13 cellular contexts compared by ENCODE assay signal in the genomic region with DNA sequence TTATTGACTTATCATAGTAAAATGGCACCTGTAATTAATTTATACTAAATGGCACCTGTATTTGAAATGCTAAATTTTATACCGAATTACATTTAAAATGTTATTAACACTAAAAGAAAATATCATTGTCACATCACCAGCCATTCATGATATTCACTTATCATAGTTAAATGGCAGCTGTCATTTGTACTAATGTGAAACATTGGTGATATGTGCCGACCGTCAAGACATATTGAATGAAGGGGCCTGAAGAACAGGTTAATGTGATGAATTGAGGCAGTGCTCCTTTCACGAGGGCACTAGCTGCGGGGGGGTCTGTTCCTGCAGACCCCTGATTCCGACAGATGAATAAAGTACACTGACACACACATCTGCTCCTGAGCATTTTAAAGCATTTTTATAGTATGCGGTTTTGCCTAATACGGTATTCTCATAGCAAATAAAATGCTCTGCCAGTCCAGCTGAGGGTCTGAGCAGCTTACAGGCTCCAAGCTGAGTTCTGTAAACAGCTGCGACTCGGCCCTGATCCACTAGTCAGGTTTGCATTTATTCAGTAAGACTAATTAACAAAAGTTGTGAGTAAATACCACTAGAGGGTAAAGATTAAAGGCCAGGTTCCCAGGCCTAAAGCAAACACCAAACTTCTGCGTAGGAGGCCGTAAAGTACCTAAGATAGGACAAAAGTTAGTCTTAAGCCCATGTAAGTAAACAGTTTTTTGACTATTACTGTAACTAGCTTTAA.
"Had no signal": no experiment of that assay in that cellular context is flagged by ENCODE, and none has a peak within 500 bp of the region (broad histone marks: within the 10 kb centered on the region; RNA-seq: fewer than 3 reads in every experiment).

No MANE protein-coding gene starts in this region.

- H3K9me3 Mint-ChIP-seq: memory B cell had no signal

- H3K27ac ChIP-seq: adrenal gland had no signal

- H3K4me3 ChIP-seq: adrenal gland, body of pancreas, pancreas had no signal

- H3K27me3 ChIP-seq: adrenal gland, body of pancreas, pancreas had no signal

- H3K36me3 ChIP-seq: adrenal gland, pancreas had no signal

- H3K4me1 Mint-ChIP-seq: immature natural killer cell; memory B cell; stimulated activated effector memory CD8-positive, alpha-beta T cell treated with anti-CD3 and anti-CD28 coated beads, Interleukin-12 subunit alpha, Interleukin-12 subunit beta, amount 100 ng/mL, for 72 hours had no signal

- H3K36me3 Mint-ChIP-seq: immature natural killer cell; memory B cell; natural killer cell treated with Interleukin-12 subunit alpha and Interleukin-12 subunit beta and Interleukin-15 and Interleukin-18, amount 100 ng/mL, for 72 hours; stimulated activated effector memory CD8-positive, alpha-beta T cell treated with anti-CD3 and anti-CD28 coated beads, Interleukin-12 subunit alpha, Interleukin-12 subunit beta, amount 100 ng/mL, for 72 hours had no signal

- H3K27ac Mint-ChIP-seq: immature natural killer cell; memory B cell; natural killer cell treated with Interleukin-12 subunit alpha and Interleukin-12 subunit beta and Interleukin-15 and Interleukin-18, amount 100 ng/mL, for 72 hours; stimulated activated effector memory CD8-positive, alpha-beta T cell treated with anti-CD3 and anti-CD28 coated beads, Interleukin-12 subunit alpha, Interleukin-12 subunit beta, amount 100 ng/mL, for 72 hours had no signal

- H3K9me3 ChIP-seq: adrenal gland, body of pancreas, pancreas had no signal

- H3K4me3 Mint-ChIP-seq: immature natural killer cell; memory B cell; natural killer cell treated with Interleukin-12 subunit alpha and Interleukin-12 subunit beta and Interleukin-15 and Interleukin-18, amount 100 ng/mL, for 72 hours; stimulated activated effector memory CD8-positive, alpha-beta T cell treated with anti-CD3 and anti-CD28 coated beads, Interleukin-12 subunit alpha, Interleukin-12 subunit beta, amount 100 ng/mL, for 72 hours had no signal

- ATAC-seq: natural killer cell treated with Interleukin-12 subunit alpha and Interleukin-12 subunit beta and Interleukin-15 and Interleukin-18, amount 100 ng/mL, for 72 hours; stimulated activated effector memory CD8-positive, alpha-beta T cell treated with anti-CD3 and anti-CD28 coated beads, Interleukin-12 subunit alpha, Interleukin-12 subunit beta, amount 100 ng/mL, for 72 hours had no signal

- H3K27me3 Mint-ChIP-seq: memory B cell; natural killer cell treated with Interleukin-12 subunit alpha and Interleukin-12 subunit beta and Interleukin-15 and Interleukin-18, amount 100 ng/mL, for 72 hours had no signal

- H3K4me1 ChIP-seq: adrenal gland, body of pancreas had no signal

- DNase-seq: activated CD4-positive, alpha-beta T cell treated with anti-CD3 and anti-CD28 coated beads, Interleukin-2, amount 50 U/mL, for 4 hours; activated CD4-positive, CD25-positive, alpha-beta regulatory T cell treated with anti-CD3 and anti-CD28 coated beads, Interleukin-2, amount 50 U/mL, for 72 hours; activated naive CD4-positive, alpha-beta T cell treated with anti-CD3 and anti-CD28 coated beads, Interleukin-2, amount 50 U/mL, for 16 hours; activated T-cell treated with anti-CD3 and anti-CD28 coated beads, Interleukin-2, amount 50 U/mL, for 1 hour; immature natural killer cell; small intestine; trophoblast cell had no signal
